Comparison of ENCODE assay signal across 1 cellular context in genomic region chr11:134762248-134763029, GRCh38.
TF ChIP-seq lines count a peak whose summit lies in the region.

No MANE protein-coding gene starts in this region.

TF ChIP-seq in GM23338, 12 proteins besides CTCF, POLR2A, EP300 and RAD21 (continued from another document):
- peak; percentile 36; the same call in 1 of the 2 replicates for TF ChIP-seq ETS1 (IDR thresholded peaks at IDR 0.05)
